In the genomic region with DNA sequence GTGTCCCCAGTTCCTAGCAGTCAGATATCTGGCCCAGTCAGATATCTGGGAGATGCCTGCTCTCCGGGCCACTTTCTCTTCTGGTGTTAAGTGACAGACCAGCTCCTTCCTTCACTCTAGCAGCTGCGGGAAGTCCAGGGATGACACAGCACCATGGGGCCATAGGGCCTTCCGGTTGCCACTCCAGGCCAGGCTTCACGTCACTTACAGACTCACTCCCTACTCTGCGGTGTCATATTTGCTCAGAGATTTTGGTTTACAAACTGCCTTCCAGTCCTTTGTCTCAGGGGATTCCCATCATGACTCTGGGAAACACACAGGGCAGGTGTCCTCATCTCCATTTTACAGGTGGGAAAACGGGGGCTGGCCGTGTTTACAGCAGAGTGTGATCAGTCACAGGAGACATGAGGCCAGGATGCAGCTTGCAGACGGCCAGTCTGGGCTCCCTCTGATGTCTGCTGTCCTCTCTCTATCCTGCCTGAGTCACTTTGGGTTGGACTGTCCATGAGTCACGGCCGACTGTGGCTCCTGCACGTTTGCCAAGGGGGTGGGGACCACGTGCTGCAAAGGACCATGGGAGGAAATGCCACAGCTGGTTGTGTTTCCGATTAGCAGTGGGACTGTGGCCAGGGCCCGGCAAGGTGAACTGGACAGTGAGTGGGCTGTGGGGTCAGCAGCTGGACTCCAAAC, we compare ENCODE assay signal across 8 cellular contexts. TPM values are rescaled to one million over a fixed set of nuclear protein-coding genes. Genes with fewer than 3 reads are reported as not detected.
A peak's percentile ranks its signal among the peaks of the same experiment; 100 is the strongest.
DNase-seq lines count a peak whose midpoint lies in the region; ATAC-seq and TF ChIP-seq lines count a peak whose summit lies in the region.

No MANE protein-coding gene starts in this region.

- peaks cover 10% of the 10 kb centered on the region for H3K9me3 Mint-ChIP-seq in activated CD8-positive, alpha-beta memory T cell treated with anti-CD3 and anti-CD28 coated beads, Interleukin-2, amount 10 ng/mL, durations not matched to agents 7 days and 5 days (ENCODE audit: low read depth)
- peaks cover 33% of the 10 kb centered on the region for H3K9me3 Mint-ChIP-seq in endodermal cell
- peaks cover 0 to 6% (median 3%) of the 10 kb centered on the region in 9 donors for H3K9me3 Mint-ChIP-seq in naive thymus-derived CD8-positive, alpha-beta T cell

- POLR2A ChIA-PET in RWPE1 (lab: Yijun Ruan, JAX; ENCODE audit: low non-redundant PET) = interaction anchor here (0.6 to 1.0 kb wide), 3 partner anchors 8 to 1339 kb away, joined by 3 to 5 read pairs (median 3); partner anchors contain the start of gene TBC1D22A
- POLR2A ChIA-PET in naive thymus-derived CD8-positive, alpha-beta T cell (lab: Charles Lee) = interaction anchor here (1.0 to 3.6 kb wide), 4 partner anchors 8 to 20 kb away, joined by 4 to 15 read pairs (median 6); partner anchors contain the start of gene TBC1D22A

- H3K9me3 ChIP-seq in mucosa of descending colon (peaks cover 8% of the 10 kb centered on the region), endodermal cell (ENCODE audit: control insufficient read depth, low read length) (peaks cover 29% of the 10 kb centered on the region)

- peak; percentile 31 for DNase-seq in activated CD8-positive, alpha-beta memory T cell treated with anti-CD3 and anti-CD28 coated beads, Interleukin-2, amount 50 U/mL, for 4 hours
- DNase-seq in activated CD8-positive, alpha-beta memory T cell treated with anti-CD3 and anti-CD28 coated beads, Interleukin-2, amount 10 ng/mL, durations not matched to agents 7 days and 5 days = no peak
- DNase-seq in RWPE1 (ENCODE audit: low spot score) (peak; percentile 91), dermis blood vessel endothelial cell (peak; percentile 99), mucosa of descending colon (peak; percentile 92 to 95 (median 94)), endodermal cell (no peak)
- no peak for DNase-seq in naive thymus-derived CD8-positive, alpha-beta T cell

- 82 to 84% methylated on average over 9 to 14 of the region's 14 CpGs for WGBS in endodermal cell (ENCODE audit: insufficient coverage in 1 of 2, insufficient read length in 1 of 2), 2 experiments

- H3K36me3 ChIP-seq in mucosa of descending colon (ENCODE audit: low read depth) (no peaks in the 10 kb centered on the region), endodermal cell (ENCODE audit: control insufficient read depth, insufficient read depth, low read length) (peaks cover 5% of the 10 kb centered on the region)

- no peaks in the 10 kb centered on the region for H3K27me3 Mint-ChIP-seq in activated CD8-positive, alpha-beta memory T cell treated with anti-CD3 and anti-CD28 coated beads, Interleukin-2, amount 10 ng/mL, durations not matched to agents 7 days and 5 days
- H3K27me3 Mint-ChIP-seq in endodermal cell (ENCODE audit: insufficient read depth) = peaks cover 2% of the 10 kb centered on the region
- H3K27me3 Mint-ChIP-seq in naive thymus-derived CD8-positive, alpha-beta T cell = peaks cover 0 to 2% (median 0%) of the 10 kb centered on the region in 5 donors

- no peak overlapping the region for H3K4me3 ChIP-seq in mucosa of descending colon
- H3K4me3 ChIP-seq in endodermal cell (ENCODE audit: low read length) = no peak overlapping the region

- H3K27me3 ChIP-seq in endodermal cell (ENCODE audit: control insufficient read depth, insufficient read depth, low read length, poor library complexity, severe bottlenecking) = no peaks in the 10 kb centered on the region

- H3K27ac Mint-ChIP-seq in activated CD8-positive, alpha-beta memory T cell treated with anti-CD3 and anti-CD28 coated beads, Interleukin-2, amount 10 ng/mL, durations not matched to agents 7 days and 5 days = no peak overlapping the region
- H3K27ac Mint-ChIP-seq in endodermal cell = no peak overlapping the region
- H3K27ac Mint-ChIP-seq in naive thymus-derived CD8-positive, alpha-beta T cell = peak overlapping the region in 4 of 10 donors; percentile 10 to 91 (median 62)

- H3K4me3 Mint-ChIP-seq in activated CD8-positive, alpha-beta memory T cell treated with anti-CD3 and anti-CD28 coated beads, Interleukin-2, amount 10 ng/mL, durations not matched to agents 7 days and 5 days = no peak overlapping the region
- no peak overlapping the region for H3K4me3 Mint-ChIP-seq in endodermal cell
- H3K4me3 Mint-ChIP-seq in naive thymus-derived CD8-positive, alpha-beta T cell = peak overlapping the region in 1 of 10 donors; percentile 55

- no peak overlapping the region for H3K9ac ChIP-seq in endodermal cell (ENCODE audit: extremely low read depth, low read length, poor library complexity, severe bottlenecking)

- TF ChIP-seq CTCF in RWPE1 (conservative IDR thresholded peaks at IDR 0.05; ENCODE audit: low read depth) (no peak), mucosa of descending colon (IDR thresholded peaks at IDR 0.05) (no peak), endodermal cell (conservative IDR thresholded peaks at IDR 0.05) (no peak)

- CTCF ChIA-PET in activated CD8-positive, alpha-beta memory T cell treated with anti-CD3 and anti-CD28 coated beads, Interleukin-2, amount 10 ng/mL, durations not matched to agents 7 days and 5 days (lab: Charles Lee) = interaction anchor here (1.3 kb wide), 1 partner anchor 49 kb away, joined by 3 read pairs; no protein-coding TSS in a partner anchor
- CTCF ChIA-PET in RWPE1 (lab: Yijun Ruan, JAX) = no interaction called here

- intact Hi-C loops in mucosa of descending colon (cut with DNase I, micrococcal nuclease) = no loop called here

- H3K4me1 ChIP-seq in mucosa of descending colon (ENCODE audit: low read depth) = peaks cover 43% of the 10 kb centered on the region
- peaks cover 3% of the 10 kb centered on the region for H3K4me1 ChIP-seq in endodermal cell (ENCODE audit: control insufficient read depth, insufficient read depth, low read length)

- no peak for ATAC-seq in activated CD8-positive, alpha-beta memory T cell treated with anti-CD3 and anti-CD28 coated beads, Interleukin-2, amount 10 ng/mL, durations not matched to agents 7 days and 5 days
- ATAC-seq in mucosa of descending colon = peak; percentile 86
- no peak for ATAC-seq in naive thymus-derived CD8-positive, alpha-beta T cell
- ATAC-seq in HG02870 (IDR thresholded peaks at IDR 0.05; ENCODE audit: unreplicated experiment) = no peak

- peaks cover 28% of the 10 kb centered on the region for H3K4me1 Mint-ChIP-seq in activated CD8-positive, alpha-beta memory T cell treated with anti-CD3 and anti-CD28 coated beads, Interleukin-2, amount 10 ng/mL, durations not matched to agents 7 days and 5 days
- peaks cover 8% of the 10 kb centered on the region for H3K4me1 Mint-ChIP-seq in endodermal cell
- peaks cover 23 to 46% (median 35%) of the 10 kb centered on the region in 4 donors for H3K4me1 Mint-ChIP-seq in naive thymus-derived CD8-positive, alpha-beta T cell

- H3K36me3 Mint-ChIP-seq in activated CD8-positive, alpha-beta memory T cell treated with anti-CD3 and anti-CD28 coated beads, Interleukin-2, amount 10 ng/mL, durations not matched to agents 7 days and 5 days = peaks cover 8% of the 10 kb centered on the region
- H3K36me3 Mint-ChIP-seq in endodermal cell (ENCODE audit: low read depth) = peaks cover 14% of the 10 kb centered on the region
- peaks cover 0 to 4% (median 0%) of the 10 kb centered on the region in 3 donors for H3K36me3 Mint-ChIP-seq in naive thymus-derived CD8-positive, alpha-beta T cell

- peak overlapping the region; percentile 98 for H3K27ac ChIP-seq in RWPE1
- no peak overlapping the region for H3K27ac ChIP-seq in endodermal cell (ENCODE audit: low read depth, low read length)

RNA-seq across cellular contexts. Expression of gene TBC1D22A, which starts 8.2 kb away (rescaled TPM):
- 10 to 100 TPM; 32.6 to 44.9 TPM for total RNA-seq in activated CD8-positive, alpha-beta memory T cell treated with anti-CD3 and anti-CD28 coated beads, Interleukin-2, amount 10 ng/mL, durations not matched to agents 7 days and 5 days
- 19.4 and 23.8 TPM in 2 replicates for total RNA-seq in dermis blood vessel endothelial cell
- total RNA-seq in mucosa of descending colon = 10 to 100 TPM; 35.6 to 51.9 (median 41.8) TPM
- 10 to 100 TPM; 21.0 to 27.9 TPM for total RNA-seq in endodermal cell
- polyA plus RNA-seq in endodermal cell (2013, experiment 1 of 2) = 11.4 TPM
- polyA plus RNA-seq in endodermal cell (2013, experiment 2 of 2) = 11.7 TPM
- total RNA-seq in naive thymus-derived CD8-positive, alpha-beta T cell = 10 to 100 TPM; 51.2 to 57.2 TPM
- polyA plus RNA-seq in naive thymus-derived CD8-positive, alpha-beta T cell = 10 to 100 TPM; 23.0 to 24.6 (median 23.3) TPM

RNA-seq across cellular contexts. Expression of gene CERK, which starts 16.2 kb away (rescaled TPM):
- total RNA-seq in activated CD8-positive, alpha-beta memory T cell treated with anti-CD3 and anti-CD28 coated beads, Interleukin-2, amount 10 ng/mL, durations not matched to agents 7 days and 5 days = 10 to 100 TPM; 53.3 to 59.7 TPM
- total RNA-seq in dermis blood vessel endothelial cell = 87.8 and 106 TPM in 2 replicates
- total RNA-seq in mucosa of descending colon = 10 to 100 TPM; 40.3 to 51.7 (median 50.0) TPM
- total RNA-seq in endodermal cell = 10 to 100 TPM; 54.9 to 57.6 TPM
- 63.5 TPM for polyA plus RNA-seq in endodermal cell (2013, experiment 1 of 2)
- polyA plus RNA-seq in endodermal cell (2013, experiment 2 of 2) = 60.5 TPM
- 100 to 1,000 TPM; 175 to 185 TPM for total RNA-seq in naive thymus-derived CD8-positive, alpha-beta T cell
- 10 to 100 TPM; 39.4 to 61.2 (median 41.6) TPM for polyA plus RNA-seq in naive thymus-derived CD8-positive, alpha-beta T cell

Comparison
In these comparisons a context has a peak if more than half of its experiments do, and no peak if none do; other contexts are left out.
1. DNase-seq: peak in activated CD8-positive, alpha-beta memory T cell treated with anti-CD3 and anti-CD28 coated beads, Interleukin-2, amount 50 U/mL, for 4 hours (single experiment), RWPE1 (single experiment), dermis blood vessel endothelial cell (single experiment) and mucosa of descending colon (3 of 3); none in activated CD8-positive, alpha-beta memory T cell treated with anti-CD3 and anti-CD28 coated beads, Interleukin-2, amount 10 ng/mL, durations not matched to agents 7 days and 5 days (single experiment), endodermal cell (single experiment) and naive thymus-derived CD8-positive, alpha-beta T cell (0 of 10).